ENCODE assay signal across 20 cellular contexts in genomic region chr12:26648999-26649398, GRCh38.
A peak's percentile ranks its signal among the peaks of the same experiment; 100 is the strongest.
DNase-seq lines count a peak whose midpoint lies in the region; ATAC-seq, FAIRE-seq and TF ChIP-seq lines count a peak whose summit lies in the region.
"Had no signal": no experiment of that assay in that cellular context is flagged by ENCODE, and none has a peak within 500 bp of the region (broad histone marks: within the 10 kb centered on the region; RNA-seq: fewer than 3 reads in every experiment).

No MANE protein-coding gene starts in this region.

- peak overlapping the region; percentile 22 for H3K27ac ChIP-seq in mammary epithelial cell (ENCODE audit: insufficient read depth, low read depth, low read length)
- no peak overlapping the region for H3K27ac ChIP-seq in breast epithelium
- H3K27ac ChIP-seq in mesenchymal stem cell (ENCODE audit: low read length, poor library complexity, severe bottlenecking) = peak overlapping the region; percentile 86
- H3K27ac ChIP-seq in smooth muscle cell (ENCODE audit: low read depth) = peak overlapping the region; percentile 87
- H3K27ac ChIP-seq: BLaER1 had no signal

- peak overlapping the region; percentile 52 to 82 for H3K18ac ChIP-seq in mesenchymal stem cell (ENCODE audit: low read depth in 1 of 2, low read length in 2 of 2)

- intact Hi-C loops in mammary epithelial cell (cut with micrococcal nuclease) (no loop called here), breast epithelium (cut with DNase I; ENCODE audit: low total_unique reads) (no loop called here)

- peaks cover 14% of the 10 kb centered on the region for H3K36me3 Mint-ChIP-seq in chondrocyte (ENCODE audit: low read depth)

- H3K79me1 ChIP-seq in mesenchymal stem cell (replicated peaks; ENCODE audit: low read length, poor library complexity, severe bottlenecking) = peaks cover 6% of the 10 kb centered on the region

- H2BK12ac ChIP-seq in mesenchymal stem cell (ENCODE audit: low read length in 2 of 2) = no peak overlapping the region

- TF ChIP-seq CTCF in mammary epithelial cell (conservative IDR thresholded peaks at IDR 0.05 in 1 of 2, IDR thresholded peaks at IDR 0.05 in 1 of 2; ENCODE audit: extremely low read depth in 1 of 2, insufficient read depth in 1 of 2, low read depth in 1 of 2, low read length in 2 of 2) = no peak
- TF ChIP-seq CTCF in breast epithelium (IDR thresholded peaks at IDR 0.05) = no peak
- TF ChIP-seq CTCF in chondrocyte (IDR thresholded peaks at IDR 0.05) = no peak
- TF ChIP-seq CTCF in smooth muscle cell (IDR thresholded peaks at IDR 0.05; ENCODE audit: borderline replicate concordance, insufficient read depth, poor library complexity, severe bottlenecking) = no peak

- H3K4me3 ChIP-seq in mammary epithelial cell (replicated peaks in 1 of 3; ENCODE audit: insufficient read depth in 1 of 3, low read depth in 2 of 3, low read length in 3 of 3) (no peak overlapping the region), breast epithelium (no peak overlapping the region), mesenchymal stem cell (ENCODE audit: insufficient read depth in 1 of 2, low read depth in 1 of 2, low read length in 2 of 2) (no peak overlapping the region), smooth muscle cell (no peak overlapping the region)
- H3K4me3 ChIP-seq: BLaER1 had no signal

- no peaks in the 10 kb centered on the region for H3K9me3 ChIP-seq in mammary epithelial cell (replicated peaks; ENCODE audit: insufficient read depth, low read length)
- H3K9me3 ChIP-seq in breast epithelium = peaks cover 0 to 3% of the 10 kb centered on the region in 2 donors
- H3K9me3 ChIP-seq in mesenchymal stem cell (ENCODE audit: control insufficient read depth, low read length) = no peaks in the 10 kb centered on the region
- no peaks in the 10 kb centered on the region for H3K9me3 ChIP-seq in smooth muscle cell (replicated peaks; ENCODE audit: low read depth)
- H3K9me3 ChIP-seq: BLaER1 had no signal

- H3K27ac Mint-ChIP-seq in chondrocyte (ENCODE audit: unreplicated experiment) = peak overlapping the region; percentile 93

- no peaks in the 10 kb centered on the region for H3F3A ChIP-seq in smooth muscle cell (ENCODE audit: low read depth)

- no peak for ATAC-seq in HG02588 (IDR thresholded peaks at IDR 0.05; ENCODE audit: unreplicated experiment)

- no peak for TF ChIP-seq POLR2A in breast epithelium (IDR thresholded peaks at IDR 0.05)

- H3K27me3 ChIP-seq in mammary epithelial cell (ENCODE audit: insufficient read depth, low read length) (no peaks in the 10 kb centered on the region), breast epithelium (no peaks in the 10 kb centered on the region), mesenchymal stem cell (ENCODE audit: control insufficient read depth in 1 of 2, insufficient read depth in 1 of 2, low read length in 2 of 2) (no peaks in the 10 kb centered on the region), smooth muscle cell (ENCODE audit: low read depth) (no peaks in the 10 kb centered on the region)
- H3K27me3 ChIP-seq: BLaER1 had no signal

- H4K91ac ChIP-seq in mesenchymal stem cell (ENCODE audit: low read length) = no peak overlapping the region

- H2AFZ ChIP-seq in mammary epithelial cell (ENCODE audit: low read depth, low read length) (no peak overlapping the region), mesenchymal stem cell (ENCODE audit: low read depth, low read length) (no peak overlapping the region), smooth muscle cell (ENCODE audit: low read depth) (no peak overlapping the region)

- H3K9ac ChIP-seq in mammary epithelial cell (ENCODE audit: insufficient read depth, low read length) = no peak overlapping the region
- H3K9ac ChIP-seq in mesenchymal stem cell (ENCODE audit: low read length) = no peak overlapping the region
- H3K9ac ChIP-seq in smooth muscle cell (ENCODE audit: low read depth) = no peak overlapping the region
- H3K9ac ChIP-seq: BLaER1 had no signal

- no TSS peak for BruUV-seq in mammary epithelial cell (replicated peaks; lab: Mats Ljungman, UMichigan)

- H2BK15ac ChIP-seq in mesenchymal stem cell (ENCODE audit: low read depth, poor library complexity, severe bottlenecking) = no peak overlapping the region

- DNase-seq in mammary epithelial cell (peak; percentile 9), breast epithelium (ENCODE audit: low spot score in 2 of 2) (no peak), chondrocyte (ENCODE audit: low spot score) (no peak), mesenchymal stem cell (no peak), smooth muscle cell (lab: John Stamatoyannopoulos, UW; ENCODE audit: unreplicated experiment) (no peak), urothelium cell line (ENCODE audit: low spot score) (no peak), HPDE6-E6E7 (ENCODE audit: extremely low spot score) (no peak)
- DNase-seq: 8988T; CD8-positive, alpha-beta memory T cell; DMS 273 treated with DMSO at 0.1 percent for 48 hours; GF-D8; H9; NCI-H1048; NCI-H1436 treated with DMSO at 0.1 percent for 48 hours; NCI-H2081 treated with DMSO at 0.1 percent for 48 hours; NCI-H524; SHP77 had no signal

- peaks cover 36% of the 10 kb centered on the region for H3K4me1 Mint-ChIP-seq in chondrocyte (ENCODE audit: low read depth)
- H3K4me1 Mint-ChIP-seq: CD8-positive, alpha-beta memory T cell had no signal

- CTCF ChIA-PET in mammary epithelial cell (lab: Charles Lee; ENCODE audit: low non-redundant PET) = no interaction called here

- H2AK5ac ChIP-seq in mesenchymal stem cell (ENCODE audit: low read length, severe bottlenecking) = peak overlapping the region; percentile 39

- no peak overlapping the region for H3K4ac ChIP-seq in mesenchymal stem cell (ENCODE audit: low read depth in 1 of 2, low read length in 2 of 2)

- H3K23ac ChIP-seq in mesenchymal stem cell (ENCODE audit: low read length in 2 of 2) = no peak overlapping the region

- in situ Hi-C loops in mammary epithelial cell (cut with MboI; ENCODE audit: low sequenced_read_pairs in 2 of 2) = loop anchor here in 1 of 2 donors (25.0 kb wide), 1 partner anchor 537 kb away; no protein-coding TSS in a partner anchor

- no peaks in the 10 kb centered on the region for H3K27me3 Mint-ChIP-seq in chondrocyte (ENCODE audit: low read depth)
- H3K27me3 Mint-ChIP-seq: CD8-positive, alpha-beta memory T cell had no signal

- H2BK5ac ChIP-seq in mesenchymal stem cell (ENCODE audit: low read depth, low read length, poor library complexity, severe bottlenecking) = peak overlapping the region; percentile 53

- 5% methylated on average over 1 of the region's 1 CpG for WGBS in mammary epithelial cell (ENCODE audit: low coverage, missing lambda C conversion rate)
- WGBS in mesenchymal stem cell = no CpG with 5 or more reads among the region's 1 CpG
- WGBS in smooth muscle cell (ENCODE audit: low lambda C conversion rate) = 94% methylated on average over 1 of the region's 1 CpG

- H4K20me1 ChIP-seq in mammary epithelial cell (ENCODE audit: insufficient read depth, low read length) = no peaks in the 10 kb centered on the region
- no peaks in the 10 kb centered on the region for H4K20me1 ChIP-seq in smooth muscle cell (ENCODE audit: low read depth)
- H4K20me1 ChIP-seq: BLaER1 had no signal

- no peak overlapping the region for H3K4me3 Mint-ChIP-seq in chondrocyte (ENCODE audit: unreplicated experiment)
- H3K4me3 Mint-ChIP-seq: CD8-positive, alpha-beta memory T cell; H9 had no signal

- H3K4me2 ChIP-seq in mammary epithelial cell (ENCODE audit: insufficient read depth, low read depth, low read length) (no peak overlapping the region), mesenchymal stem cell (ENCODE audit: low read length, poor library complexity, severe bottlenecking) (no peak overlapping the region), smooth muscle cell (peak overlapping the region; percentile 41)
- H3K4me2 ChIP-seq: BLaER1 had no signal

- H3K4me1 ChIP-seq in mammary epithelial cell (ENCODE audit: insufficient read depth, low read length) (peaks cover 14% of the 10 kb centered on the region), breast epithelium (no peaks in the 10 kb centered on the region), mesenchymal stem cell (ENCODE audit: control insufficient read depth, insufficient read depth, low read depth, low read length) (peaks cover 7% of the 10 kb centered on the region), smooth muscle cell (ENCODE audit: low read depth) (peaks cover 5% of the 10 kb centered on the region)
- H3K4me1 ChIP-seq: BLaER1 had no signal

- no peak overlapping the region for H2BK120ac ChIP-seq in mesenchymal stem cell (ENCODE audit: low read depth, low read length)

- H3K14ac ChIP-seq in mesenchymal stem cell (ENCODE audit: low read length in 2 of 2) = no peak overlapping the region

- H3K79me2 ChIP-seq in mammary epithelial cell (ENCODE audit: insufficient read depth, low read length) (no peaks in the 10 kb centered on the region), smooth muscle cell (ENCODE audit: low read depth) (no peaks in the 10 kb centered on the region)

- no peak for FAIRE-seq in urothelium cell line (lab: Jason Lieb, UNC)
- FAIRE-seq: GM12891 had no signal

- peaks cover 2% of the 10 kb centered on the region for H3K36me3 ChIP-seq in mammary epithelial cell (ENCODE audit: insufficient read depth, low read length)
- H3K36me3 ChIP-seq in breast epithelium = no peaks in the 10 kb centered on the region
- H3K36me3 ChIP-seq in mesenchymal stem cell (ENCODE audit: control insufficient read depth in 1 of 2, insufficient read depth in 2 of 2, low read depth in 1 of 2, low read length in 2 of 2) = peaks cover 0 to 3% of the 10 kb centered on the region in 2 experiments
- H3K36me3 ChIP-seq in smooth muscle cell (ENCODE audit: low read depth) = peaks cover 12% of the 10 kb centered on the region
- H3K36me3 ChIP-seq: BLaER1 had no signal

- no peak overlapping the region for H4K8ac ChIP-seq in mesenchymal stem cell (ENCODE audit: low read length)

- dilution Hi-C loops in mammary epithelial cell (cut with HindIII; ENCODE audit: low sequenced_read_pairs) = no loop called here

- peaks cover 11% of the 10 kb centered on the region for H3K9me3 Mint-ChIP-seq in chondrocyte (ENCODE audit: low read depth)

Comparison
In these comparisons a context has a peak if more than half of its experiments do, and no peak if none do; other contexts are left out.
1. H3K27ac ChIP-seq: peak in mammary epithelial cell (single experiment), mesenchymal stem cell (single experiment) and smooth muscle cell (single experiment); none in breast epithelium (0 of 2).